ENCODE assay signal across 10 cellular contexts in the genomic region with DNA sequence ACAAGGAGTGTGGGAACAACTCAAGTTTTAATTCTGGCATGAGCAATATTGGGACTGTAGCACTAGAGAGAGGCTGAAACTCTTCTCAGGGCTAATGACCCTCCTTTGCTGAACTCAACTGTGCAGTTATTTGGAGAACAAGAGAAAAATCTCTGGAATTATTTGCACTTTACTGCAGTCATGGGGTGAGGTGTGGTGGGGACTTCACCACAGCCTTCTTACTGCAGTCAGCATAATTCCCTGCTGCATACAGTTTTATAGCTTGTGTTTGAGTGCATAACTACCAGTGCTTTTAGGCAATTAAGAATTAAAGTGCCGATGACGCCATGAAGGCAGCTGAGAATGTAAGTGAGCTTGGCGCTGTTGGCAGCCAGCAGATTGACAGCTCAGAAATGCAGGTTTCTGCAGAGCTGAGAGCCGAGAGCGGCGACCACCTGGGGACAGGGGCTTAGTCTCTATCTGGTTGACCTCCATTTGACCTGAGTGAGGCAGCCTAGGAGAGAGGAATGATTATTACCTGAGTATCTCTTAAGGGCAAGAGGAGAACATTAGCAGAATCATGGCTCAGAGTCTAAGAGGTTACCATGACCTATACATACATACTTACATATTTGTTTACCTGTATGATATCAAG.
"Had no signal": no experiment of that assay in that cellular context is flagged by ENCODE, and none has a peak within 500 bp of the region (broad histone marks: within the 10 kb centered on the region; RNA-seq: fewer than 3 reads in every experiment).

No MANE protein-coding gene starts in this region.

- H3K4me3 ChIP-seq: ascending aorta, upper lobe of left lung had no signal

- DNase-seq: activated CD4-positive, alpha-beta T cell treated with anti-CD3 and anti-CD28 coated beads for 48 hours; activated CD8-positive, alpha-beta memory T cell treated with anti-CD3 and anti-CD28 coated beads, Interleukin-2, amount 50 U/mL, for 48 hours; activated CD8-positive, alpha-beta T cell treated with anti-CD3 and anti-CD28 coated beads, Interleukin-2, amount 10 ng/mL, durations not matched to agents 7 days and 5 days; activated naive CD4-positive, alpha-beta T cell treated with Interleukin-2 at 50 U/mL for 16 hours; activated naive CD8-positive, alpha-beta T cell treated with anti-CD3 and anti-CD28 coated beads, Interleukin-2, amount 50 U/mL, for 24 hours; foreskin keratinocyte; mesenchymal stem cell; stimulated activated CD4-positive, alpha-beta T cell treated with anti-CD3 and anti-CD28 coated beads, Interleukin-4, amount 100 ng/mL, for 1 hour; upper lobe of left lung had no signal

- H3K27me3 ChIP-seq: ascending aorta, foreskin keratinocyte, upper lobe of left lung had no signal

- ATAC-seq: activated CD8-positive, alpha-beta T cell treated with anti-CD3 and anti-CD28 coated beads, Interleukin-2, amount 10 ng/mL, durations not matched to agents 7 days and 5 days; activated naive CD8-positive, alpha-beta T cell treated with anti-CD3 and anti-CD28 coated beads, Interleukin-2, amount 50 U/mL, for 24 hours; foreskin keratinocyte had no signal

- H3K9me3 ChIP-seq: ascending aorta, upper lobe of left lung had no signal

- H3K27ac ChIP-seq: ascending aorta, foreskin keratinocyte, upper lobe of left lung had no signal

- H3K36me3 ChIP-seq: ascending aorta, upper lobe of left lung had no signal

- H3K4me1 ChIP-seq: ascending aorta, upper lobe of left lung had no signal
